Comparison of ENCODE assay signal across 14 cellular contexts in the genomic region with DNA sequence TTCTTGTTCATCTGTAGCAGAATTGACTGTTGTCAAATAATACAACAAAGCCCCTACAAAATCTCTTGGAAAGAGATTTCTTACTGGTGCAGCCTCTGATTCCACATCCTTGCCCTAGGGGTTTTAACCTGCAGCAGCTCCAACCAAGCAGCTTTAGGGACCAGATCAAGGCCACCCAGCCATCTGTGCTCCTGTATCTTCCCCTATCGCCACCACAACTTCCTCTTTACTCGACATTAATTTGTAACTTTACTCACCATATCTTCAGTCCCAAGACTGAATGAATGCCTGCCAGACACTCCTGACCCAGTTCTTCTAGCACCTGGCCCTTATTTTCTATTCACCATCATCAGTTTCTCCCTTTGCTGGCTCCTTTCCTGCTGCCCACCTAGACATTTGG. TPM values are rescaled to one million over a fixed set of nuclear protein-coding genes. Genes with fewer than 3 reads are reported as not detected.
DNase-seq lines count a peak whose midpoint lies in the region; ATAC-seq and TF ChIP-seq lines count a peak whose summit lies in the region.
"Had no signal": no experiment of that assay in that cellular context is flagged by ENCODE, and none has a peak within 500 bp of the region (broad histone marks: within the 10 kb centered on the region; RNA-seq: fewer than 3 reads in every experiment).

No MANE protein-coding gene starts in this region.

- H3K27ac ChIP-seq in mammary epithelial cell (ENCODE audit: insufficient read depth, low read depth, low read length) = no peak overlapping the region
- no peak overlapping the region for H3K27ac ChIP-seq in esophagus squamous epithelium
- H3K27ac ChIP-seq: C4-2B, prostate gland had no signal

- H3K4me1 ChIP-seq in mammary epithelial cell (ENCODE audit: insufficient read depth, low read length) (peaks cover 38% of the 10 kb centered on the region), esophagus squamous epithelium (peaks cover 0 to 46% (median 16%) of the 10 kb centered on the region in 3 donors)
- H3K4me1 ChIP-seq: prostate gland had no signal

- TF ChIP-seq CTCF in GM12865 (IDR thresholded peaks at IDR 0.05; ENCODE audit: insufficient read depth, low read depth, low read length, missing control alignments) (no peak), mammary epithelial cell (conservative IDR thresholded peaks at IDR 0.05 in 1 of 2, IDR thresholded peaks at IDR 0.05 in 1 of 2; ENCODE audit: extremely low read depth in 1 of 2, insufficient read depth in 1 of 2, low read depth in 1 of 2, low read length in 2 of 2) (no peak), esophagus squamous epithelium (IDR thresholded peaks at IDR 0.05) (no peak)

- BruUV-seq in mammary epithelial cell (replicated peaks; lab: Mats Ljungman, UMichigan) = no TSS peak

- no peak overlapping the region for H3K9ac ChIP-seq in mammary epithelial cell (ENCODE audit: insufficient read depth, low read length)

- no peak overlapping the region for H3K4me2 ChIP-seq in mammary epithelial cell (ENCODE audit: insufficient read depth, low read depth, low read length)

- DNase-seq in GM12865 (ENCODE audit: low read depth) (peak; percentile 41), NOMO-1 (lab: John Stamatoyannopoulos, UW; ENCODE audit: unreplicated experiment in 2 of 2) (peak; percentile 76 to 96), inferior parietal cortex (ENCODE audit: extremely low spot score) (no peak), mammary epithelial cell (no peak), esophagus squamous epithelium (lab: John Stamatoyannopoulos, UW) (no peak)
- no peak for DNase-seq in activated CD4-positive, alpha-beta T cell treated with anti-CD3 and anti-CD28 coated beads for 4 hours
- DNase-seq: activated gamma-delta T cell, kidney glomerular epithelial cell, NCI-H2029 treated with DMSO at 0.1 percent for 48 hours had no signal

- CTCF ChIA-PET in mammary epithelial cell (lab: Charles Lee; ENCODE audit: low non-redundant PET) = no interaction called here

- H2AFZ ChIP-seq in mammary epithelial cell (ENCODE audit: low read depth, low read length) = no peak overlapping the region

- intact Hi-C loops in mammary epithelial cell (cut with micrococcal nuclease) (no loop called here), esophagus squamous epithelium (cut with DNase I) (loop anchor here (5.0 kb wide), 1 partner anchor 170 kb away; no protein-coding TSS in a partner anchor)

- H3K36me3 ChIP-seq in mammary epithelial cell (ENCODE audit: insufficient read depth, low read length) = no peaks in the 10 kb centered on the region
- H3K36me3 ChIP-seq in esophagus squamous epithelium = no peaks in the 10 kb centered on the region
- H3K36me3 ChIP-seq: prostate gland had no signal

- no peak for TF ChIP-seq POLR2A in esophagus squamous epithelium (IDR thresholded peaks at IDR 0.05)

- ATAC-seq in GM19468 (IDR thresholded peaks at IDR 0.05; ENCODE audit: extremely low read depth, unreplicated experiment) = peak; percentile 80
- ATAC-seq in HG03064 (IDR thresholded peaks at IDR 0.05; ENCODE audit: low read depth, unreplicated experiment) = peak; percentile 74

- peaks cover 75% of the 10 kb centered on the region for H3K79me2 ChIP-seq in mammary epithelial cell (ENCODE audit: insufficient read depth, low read length)

- H3K4me3 ChIP-seq in GM12865 (ENCODE audit: low read depth, low read length) (no peak overlapping the region), mammary epithelial cell (replicated peaks in 1 of 3; ENCODE audit: insufficient read depth in 1 of 3, low read depth in 2 of 3, low read length in 3 of 3) (no peak overlapping the region), esophagus squamous epithelium (no peak overlapping the region)
- H3K4me3 ChIP-seq: prostate gland had no signal

- in situ Hi-C loops in mammary epithelial cell (cut with MboI; ENCODE audit: low sequenced_read_pairs in 2 of 2) = no loop called here

- H3K9me3 ChIP-seq in mammary epithelial cell (replicated peaks; ENCODE audit: insufficient read depth, low read length) (no peaks in the 10 kb centered on the region), esophagus squamous epithelium (no peaks in the 10 kb centered on the region)
- H3K9me3 ChIP-seq: prostate gland had no signal

- H3K27me3 ChIP-seq in mammary epithelial cell (ENCODE audit: insufficient read depth, low read length) (no peaks in the 10 kb centered on the region), esophagus squamous epithelium (no peaks in the 10 kb centered on the region)

- dilution Hi-C loops in mammary epithelial cell (cut with HindIII; ENCODE audit: low sequenced_read_pairs) = no loop called here

- 100% methylated on average over 2 of the region's 2 CpGs for WGBS in mammary epithelial cell (ENCODE audit: low coverage, missing lambda C conversion rate)
- WGBS in esophagus squamous epithelium, 2 donors = 54 to 67% methylated on average over 2 of the region's 2 CpGs

- H4K20me1 ChIP-seq in mammary epithelial cell (ENCODE audit: insufficient read depth, low read length) = no peaks in the 10 kb centered on the region

RNA-seq across cellular contexts. Expression of gene SCHIP1, which starts 7.6 kb away (rescaled TPM):
- total RNA-seq in mammary epithelial cell (1 to 10 TPM; 5.4 to 8.5 TPM), esophagus squamous epithelium (1 to 10 TPM in 2 of 4 donors, under 1 TPM in 2; 0.30 to 5.5 (median 0.83) TPM)
- polyA plus RNA-seq in mammary epithelial cell = 5.7 TPM
- 1.2 TPM for polyA minus RNA-seq in mammary epithelial cell
- total RNA-seq: T-helper 1 cell treated with Interleukin-12 subunit alpha and Interleukin-12 subunit beta and Interleukin-4 antibody, amounts not matched to agents 30 ng/mL and 1 ng/mL, for 36 hours had no signal

Comparison
In these comparisons a context has a peak if more than half of its experiments do, and no peak if none do; other contexts are left out.
1. DNase-seq: peak in GM12865 (single experiment) and NOMO-1 (2 of 2); none in activated CD4-positive, alpha-beta T cell treated with anti-CD3 and anti-CD28 coated beads for 4 hours (0 of 2), inferior parietal cortex (single experiment), mammary epithelial cell (single experiment) and esophagus squamous epithelium (single experiment).